8 cellular contexts compared by ENCODE assay signal in the genomic region with DNA sequence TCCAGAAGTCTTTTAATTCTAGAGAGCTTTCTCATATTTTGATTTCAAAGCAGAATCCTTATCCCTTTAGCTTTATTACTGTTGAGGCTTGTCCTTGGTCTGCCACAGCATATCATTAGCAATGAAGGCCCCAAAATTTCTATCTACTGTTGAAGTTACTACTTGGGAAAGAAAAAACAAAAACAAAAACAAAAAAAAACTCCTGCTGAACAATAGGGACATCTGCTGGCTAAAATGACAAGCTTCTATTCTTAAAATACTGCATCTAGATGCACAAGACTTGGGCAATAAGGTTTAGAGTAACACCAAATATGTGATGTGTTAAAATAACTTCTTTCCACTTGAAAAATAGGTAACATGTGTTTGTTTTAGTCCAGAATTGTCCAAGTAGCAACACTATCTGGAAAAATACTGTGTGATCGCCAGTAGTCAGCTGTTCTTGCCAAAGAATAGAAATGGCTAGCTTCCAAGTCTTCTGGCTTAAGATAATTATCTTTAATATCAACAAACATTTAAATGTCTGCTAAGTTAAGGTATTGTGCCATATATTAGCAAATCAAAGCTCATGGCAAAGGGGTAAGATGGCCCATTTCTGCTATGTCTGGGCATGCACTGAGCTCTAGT. TPM values are rescaled to one million over a fixed set of nuclear protein-coding genes. Genes with fewer than 3 reads are reported as not detected.
DNase-seq lines count a peak whose midpoint lies in the region; ATAC-seq, FAIRE-seq and TF ChIP-seq lines count a peak whose summit lies in the region.

No MANE protein-coding gene starts in this region.

- TF ChIP-seq POLR2A in H54 (IDR thresholded peaks at IDR 0.05; ENCODE audit: low read depth, low read length) = no peak

- FAIRE-seq in urothelium cell line (lab: Jason Lieb, UNC) (no peak), H54 (lab: Jason Lieb, UNC) (no peak)

- H3K9me2 ChIP-seq in OCI-LY7 (ENCODE audit: insufficient read depth, low read length) = no peaks in the 10 kb centered on the region

- no peak overlapping the region for H3K4me2 ChIP-seq in OCI-LY7 (ENCODE audit: low read length)

- no peak overlapping the region for H3K4me3 ChIP-seq in OCI-LY7 (ENCODE audit: low read depth, low read length, poor library complexity, severe bottlenecking)
- no peak overlapping the region for H3K4me3 ChIP-seq in fibroblast of mammary gland (ENCODE audit: control insufficient read depth, low read depth, low read length)

- no TSS peak for BruUV-seq in OCI-LY7 (replicated peaks; lab: Mats Ljungman, UMichigan)

- H3K36me3 ChIP-seq in OCI-LY7 (ENCODE audit: insufficient read depth, low read length) = peaks cover 5% of the 10 kb centered on the region; the same call in 1 of the 2 replicates

- peak; percentile 59 for DNase-seq in ACHN
- DNase-seq in GM10248 (ENCODE audit: extremely low spot score) = no peak
- DNase-seq in OCI-LY7 (ENCODE audit: low spot score) = peak; percentile 46
- peak; percentile 59 for DNase-seq in fibroblast of mammary gland (ENCODE audit: low read depth)
- DNase-seq in urothelium cell line (ENCODE audit: low spot score) = peak; percentile 28
- no peak for DNase-seq in ureter (ENCODE audit: low spot score)
- DNase-seq in H54 (ENCODE audit: insufficient read length, low spot score) = no peak

- intact Hi-C loops in OCI-LY7 (cut with micrococcal nuclease; ENCODE audit: unreplicated experiment) = loop anchor here (1.0 kb wide), 2 partner anchors 209 to 222 kb away; no protein-coding TSS in a partner anchor

- TF ChIP-seq CTCF in GM10248 (IDR thresholded peaks at IDR 0.05; ENCODE audit: control extremely low read depth, extremely low read depth, low read depth, missing control alignments) = peak; percentile 64
- TF ChIP-seq CTCF in OCI-LY7 (conservative IDR thresholded peaks at IDR 0.05; ENCODE audit: low read length) = peak; percentile 88
- peak; percentile 60 for TF ChIP-seq CTCF in fibroblast of mammary gland (conservative IDR thresholded peaks at IDR 0.05; ENCODE audit: control insufficient read depth, insufficient read depth, low read depth, low read length)

- ATAC-seq in HG03520 (IDR thresholded peaks at IDR 0.05; ENCODE audit: unreplicated experiment) = no peak

- H2AFZ ChIP-seq in OCI-LY7 (ENCODE audit: low read length) = no peak overlapping the region; the same call in 1 of the 2 replicates

- H3K79me2 ChIP-seq in OCI-LY7 (ENCODE audit: insufficient read depth, low read depth, low read length) = peaks cover 18% of the 10 kb centered on the region

- CTCF ChIA-PET in GM10248 (lab: Yijun Ruan, JAX) (interaction anchor here (0.7 to 10.6 kb wide), 41 partner anchors 9 to 244 kb away, joined by 3 to 130 read pairs (median 4); a partner anchor contains a TSS), OCI-LY7 (lab: Charles Lee; ENCODE audit: unreplicated experiment) (interaction anchor here (1.2 kb wide), 1 partner anchor 221 kb away, joined by 6 read pairs; no protein-coding TSS in a partner anchor)

- peaks cover 36% of the 10 kb centered on the region for H3K4me1 ChIP-seq in OCI-LY7 (ENCODE audit: insufficient read depth, low read length, poor library complexity, severe bottlenecking)

- POLR2A ChIA-PET in GM10248 (lab: Yijun Ruan, JAX) = interaction anchor here (0.8 kb wide), 1 partner anchor 115 kb away, joined by 3 read pairs; no protein-coding TSS in a partner anchor
- POLR2A ChIA-PET in OCI-LY7 (lab: Charles Lee) = interaction anchor here (0.6 to 10.6 kb wide), 10 partner anchors 10 to 994 kb away, joined by 3 to 192 read pairs (median 4); a partner anchor contains a TSS

- H4K20me1 ChIP-seq in OCI-LY7 (ENCODE audit: insufficient read depth, low read length) = peaks cover 6% of the 10 kb centered on the region; the same call in 1 of the 2 replicates

- H3K27ac ChIP-seq in OCI-LY7 (ENCODE audit: low read depth, low read length, poor library complexity, severe bottlenecking) = no peak overlapping the region

- in situ Hi-C loops in ACHN (cut with HindIII; ENCODE audit: low pct_ligation_motif_present, low pct_unique_long_range_greater_than_20kb, low sequenced_read_pairs) = no loop called here

- H3K9me3 ChIP-seq in OCI-LY7 (ENCODE audit: low read length) = peaks cover 8% of the 10 kb centered on the region; the same call in 1 of the 2 replicates

RNA-seq across cellular contexts. Expression of a gene that starts 3.8 kb away (rescaled TPM):
- total RNA-seq in OCI-LY7 (2014; rRNA removed; shearing (Covaris generic)) = 111 and 123 TPM in 2 replicates
- 188 and 197 TPM in 2 replicates for total RNA-seq in OCI-LY7 (2022)
- 92.4 TPM for total RNA-seq in ureter

Comparison
In these comparisons a context has a peak if more than half of its experiments do, and no peak if none do; other contexts are left out.
1. DNase-seq: peak in ACHN (single experiment), OCI-LY7 (single experiment), fibroblast of mammary gland (single experiment) and urothelium cell line (single experiment); none in GM10248 (single experiment), ureter (single experiment) and H54 (single experiment).
2. Peak in every context shown above with its lines, with median percentiles within 50 percentile points of each other: CTCF ChIP-seq.